In genomic region chr6:20400476-20401402, GRCh38 we compare ENCODE assay signal across 8 cellular contexts. TPM values are rescaled to one million over a fixed set of nuclear protein-coding genes. Genes with fewer than 3 reads are reported as not detected.
DNase-seq lines count a peak whose midpoint lies in the region; ATAC-seq, FAIRE-seq and TF ChIP-seq lines count a peak whose summit lies in the region.

No MANE protein-coding gene starts in this region.

- H3K9me3 ChIP-seq in Karpas-422 (ENCODE audit: low read length) = no peaks in the 10 kb centered on the region

- no peaks in the 10 kb centered on the region for H3K9me3 Mint-ChIP-seq in activated naive CD4-positive, alpha-beta T cell treated with anti-CD3 and anti-CD28 coated beads, Interleukin-2, amount 50 U/mL, for 72 hours

- H3K9me2 ChIP-seq in Karpas-422 (replicated peaks; ENCODE audit: insufficient read depth, low read length) = no peaks in the 10 kb centered on the region

- H3K36me3 Mint-ChIP-seq in activated naive CD4-positive, alpha-beta T cell treated with anti-CD3 and anti-CD28 coated beads, Interleukin-2, amount 50 U/mL, for 72 hours = peaks cover 12 to 18% of the 10 kb centered on the region in 2 donors

- peaks cover 16% of the 10 kb centered on the region for H3K4me1 ChIP-seq in Karpas-422 (ENCODE audit: low read length)

- H3K36me3 ChIP-seq in Karpas-422 (ENCODE audit: insufficient read depth, low read length) = peaks cover 6% of the 10 kb centered on the region; the same call in 1 of the 2 replicates

- TF ChIP-seq POLR2A in GM12892 (IDR thresholded peaks at IDR 0.05; ENCODE audit: low read depth, low read length) = no peak

- intact Hi-C loops in cardiac septum (cut with DNase I) = loop anchor here (5.0 kb wide), 2 partner anchors 108 to 188 kb away; partner anchors contain the start of gene MBOAT1
- intact Hi-C loops in posterior cingulate gyrus (cut with DNase I) = loop anchor here (5.0 kb wide), 2 partner anchors 108 to 127 kb away; no protein-coding TSS in a partner anchor

- peak overlapping the region; percentile 64 for H3K9ac ChIP-seq in Karpas-422 (ENCODE audit: low read length)

- peaks cover 7% of the 10 kb centered on the region; the same call in 1 of the 2 replicates for H4K20me1 ChIP-seq in Karpas-422 (ENCODE audit: insufficient read depth, low read depth, low read length)

- H2AFZ ChIP-seq in Karpas-422 (ENCODE audit: low read length) = peak overlapping the region; percentile 21; the same call in 1 of the 2 replicates

- ATAC-seq in activated naive CD4-positive, alpha-beta T cell treated with anti-CD3 and anti-CD28 coated beads, Interleukin-2, amount 50 U/mL, for 72 hours = peak in 1 of 2 donors; percentile 0
- no peak for ATAC-seq in GM21515 (IDR thresholded peaks at IDR 0.05; ENCODE audit: unreplicated experiment)

- H3K4me2 ChIP-seq in Karpas-422 (ENCODE audit: low read depth, low read length, poor library complexity, severe bottlenecking) = peak overlapping the region; percentile 87

- H3K4me3 ChIP-seq in Karpas-422 (ENCODE audit: low read length) = peak overlapping the region; percentile 70

- H3K27ac ChIP-seq in Karpas-422 (ENCODE audit: low read length) = no peak overlapping the region

- FAIRE-seq in GM12892 (lab: Jason Lieb, UNC) = peak; percentile 48

- peaks cover 36% of the 10 kb centered on the region for H3K79me2 ChIP-seq in Karpas-422 (ENCODE audit: low read length)

- H3K27ac Mint-ChIP-seq in activated naive CD4-positive, alpha-beta T cell treated with anti-CD3 and anti-CD28 coated beads, Interleukin-2, amount 50 U/mL, for 72 hours = peak overlapping the region; percentile 100

- H3K27me3 ChIP-seq in Karpas-422 (ENCODE audit: low read length) = no peaks in the 10 kb centered on the region

- DNase-seq in GM12892 (ENCODE audit: insufficient read length) (peak; percentile 9), Karpas-422 (peak; percentile 60), RKO (ENCODE audit: low spot score) (peak; percentile 73), cardiac septum (ENCODE audit: low spot score) (peak; percentile 71), posterior cingulate gyrus (peak in 7 of 10 donors; percentile 30 to 88 (median 49)), T1000 (lab: John Stamatoyannopoulos, UW) (no peak)
- DNase-seq in activated naive CD4-positive, alpha-beta T cell treated with anti-CD3 and anti-CD28 coated beads, Interleukin-2, amount 50 U/mL, for 72 hours (ENCODE audit: low spot score in 2 of 2) = peak; percentile 22 to 58

RNA-seq across cellular contexts. Expression of gene E2F3, which starts 0.9 kb away (rescaled TPM):
- 6.5 TPM for polyA plus RNA-seq in GM12892 (2012; ENCODE audit: missing spikeins)
- total RNA-seq in Karpas-422 (2014; rRNA removed; shearing (Covaris generic); ENCODE audit: low replicate concordance) = 12.3 and 13.8 TPM in 2 replicates
- 10 to 100 TPM; 13.6 to 17.3 TPM for total RNA-seq in activated naive CD4-positive, alpha-beta T cell treated with anti-CD3 and anti-CD28 coated beads, Interleukin-2, amount 50 U/mL, for 72 hours
- 8.6 TPM for total RNA-seq in cardiac septum
